ENCODE assay signal across 1 cellular context in the genomic region with DNA sequence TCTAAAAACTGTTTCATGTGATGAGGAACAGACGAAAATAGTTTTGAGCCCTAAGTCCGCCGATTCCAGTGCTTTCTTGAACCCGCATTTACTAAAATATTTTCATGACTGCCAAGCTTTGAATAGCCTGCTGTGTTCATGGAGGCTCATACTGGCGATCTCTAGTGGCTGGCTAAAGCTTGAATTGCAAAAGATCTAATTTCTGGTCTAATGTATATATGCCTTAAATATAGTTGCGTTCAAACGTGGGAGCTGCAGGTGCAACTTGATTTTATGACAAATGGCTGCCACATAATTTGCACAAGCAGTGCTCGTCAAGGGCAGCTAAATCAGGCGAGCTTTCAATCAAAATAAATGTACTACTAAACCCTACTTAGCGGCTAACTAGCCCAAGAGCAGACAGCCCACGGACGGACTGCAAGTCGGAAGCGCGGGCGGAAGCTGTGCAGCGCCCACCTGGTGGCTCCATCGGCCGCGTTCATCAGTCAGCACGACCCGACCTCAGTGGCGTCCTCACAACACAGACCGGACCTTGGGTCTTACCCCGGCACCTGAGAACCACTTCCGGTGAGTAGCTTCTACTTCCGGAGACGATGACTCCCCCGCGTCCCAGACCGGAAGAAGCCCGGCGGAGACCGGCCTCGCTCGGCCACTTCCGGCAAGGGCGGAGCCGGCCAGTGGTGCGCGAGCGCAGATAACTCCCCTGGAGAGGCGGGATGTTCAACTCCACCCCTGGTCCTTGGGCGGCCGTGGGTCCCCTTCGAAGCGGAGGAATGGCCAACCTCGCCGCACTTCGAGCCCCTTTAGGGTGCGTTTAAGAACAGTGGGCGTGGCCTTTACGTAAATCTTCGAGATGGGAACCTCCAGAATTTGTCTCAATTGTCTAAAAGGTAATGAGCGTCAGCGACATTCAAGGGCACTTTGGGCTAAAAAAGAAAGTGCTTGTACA.
TF ChIP-seq lines count a peak whose summit lies in the region.

No MANE protein-coding gene starts in this region.

TF ChIP-seq in GM12878, 131 proteins besides CTCF, POLR2A, EP300 and RAD21 (continued from another document and continues in another):
- TF ChIP-seq, protein P1, sequence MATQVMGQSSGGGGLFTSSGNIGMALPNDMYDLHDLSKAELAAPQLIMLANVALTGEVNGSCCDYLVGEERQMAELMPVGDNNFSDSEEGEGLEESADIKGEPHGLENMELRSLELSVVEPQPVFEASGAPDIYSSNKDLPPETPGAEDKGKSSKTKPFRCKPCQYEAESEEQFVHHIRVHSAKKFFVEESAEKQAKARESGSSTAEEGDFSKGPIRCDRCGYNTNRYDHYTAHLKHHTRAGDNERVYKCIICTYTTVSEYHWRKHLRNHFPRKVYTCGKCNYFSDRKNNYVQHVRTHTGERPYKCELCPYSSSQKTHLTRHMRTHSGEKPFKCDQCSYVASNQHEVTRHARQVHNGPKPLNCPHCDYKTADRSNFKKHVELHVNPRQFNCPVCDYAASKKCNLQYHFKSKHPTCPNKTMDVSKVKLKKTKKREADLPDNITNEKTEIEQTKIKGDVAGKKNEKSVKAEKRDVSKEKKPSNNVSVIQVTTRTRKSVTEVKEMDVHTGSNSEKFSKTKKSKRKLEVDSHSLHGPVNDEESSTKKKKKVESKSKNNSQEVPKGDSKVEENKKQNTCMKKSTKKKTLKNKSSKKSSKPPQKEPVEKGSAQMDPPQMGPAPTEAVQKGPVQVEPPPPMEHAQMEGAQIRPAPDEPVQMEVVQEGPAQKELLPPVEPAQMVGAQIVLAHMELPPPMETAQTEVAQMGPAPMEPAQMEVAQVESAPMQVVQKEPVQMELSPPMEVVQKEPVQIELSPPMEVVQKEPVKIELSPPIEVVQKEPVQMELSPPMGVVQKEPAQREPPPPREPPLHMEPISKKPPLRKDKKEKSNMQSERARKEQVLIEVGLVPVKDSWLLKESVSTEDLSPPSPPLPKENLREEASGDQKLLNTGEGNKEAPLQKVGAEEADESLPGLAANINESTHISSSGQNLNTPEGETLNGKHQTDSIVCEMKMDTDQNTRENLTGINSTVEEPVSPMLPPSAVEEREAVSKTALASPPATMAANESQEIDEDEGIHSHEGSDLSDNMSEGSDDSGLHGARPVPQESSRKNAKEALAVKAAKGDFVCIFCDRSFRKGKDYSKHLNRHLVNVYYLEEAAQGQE (IDR thresholded peaks at IDR 0.05; ENCODE audit: low read depth, low read length), result 0 out of 2 replicates have a peak, but pooled peaks have one; percentile 34
- peak; percentile 86 for TF ChIP-seq IKZF1 (conservative IDR thresholded peaks at IDR 0.05)
- TF ChIP-seq GATAD2B (conservative IDR thresholded peaks at IDR 0.05; ENCODE audit: low read depth), result peak; percentile 75; the same call in 1 of the 2 replicates
- peak; percentile 97 for TF ChIP-seq SIN3A (IDR thresholded peaks at IDR 0.05; ENCODE audit: low read depth, low read length)
- peak; percentile 84 for TF ChIP-seq CREB1 (IDR thresholded peaks at IDR 0.05; ENCODE audit: low read depth)
- no peak for TF ChIP-seq ZNF622 (IDR thresholded peaks at IDR 0.05)
- peak; percentile 53 for TF ChIP-seq SP1 (IDR thresholded peaks at IDR 0.05; ENCODE audit: low read depth, low read length)
- no peak for TF ChIP-seq NFIC (IDR thresholded peaks at IDR 0.05; ENCODE audit: low read depth, low read length)
- peak; percentile 54 to 63; a peak in 3 of 4 replicates for TF ChIP-seq BHLHE40 (IDR thresholded peaks at IDR 0.05; ENCODE audit: borderline replicate concordance in 1 of 2, low read depth in 2 of 2, low read length in 1 of 2)
- TF ChIP-seq CEBPB (IDR thresholded peaks at IDR 0.05; ENCODE audit: borderline replicate concordance in 1 of 2, low read depth in 2 of 2, low read length in 2 of 2), result no peak
- TF ChIP-seq SUZ12 (IDR thresholded peaks at IDR 0.05; ENCODE audit: unreplicated experiment), result no peak
- TF ChIP-seq JUNB (IDR thresholded peaks at IDR 0.05), result no peak
- TF ChIP-seq DPF2 (IDR thresholded peaks at IDR 0.05), result peak; percentile 51; the same call in 1 of the 2 replicates
- TF ChIP-seq CREM (IDR thresholded peaks at IDR 0.05; ENCODE audit: low read depth), result peak; percentile 61
- no peak for TF ChIP-seq FOXK2 (IDR thresholded peaks at IDR 0.05)
- TF ChIP-seq YY1 (IDR thresholded peaks at IDR 0.05; ENCODE audit: low read depth, low read length), result peak; percentile 61
- no peak for TF ChIP-seq NFYA (IDR thresholded peaks at IDR 0.05; ENCODE audit: borderline replicate concordance, low read depth, low read length)
- no peak for TF ChIP-seq BRCA1 (IDR thresholded peaks at IDR 0.05; ENCODE audit: low read depth, low read length)
- TF ChIP-seq MEF2A (IDR thresholded peaks at IDR 0.05; ENCODE audit: insufficient read depth, low read depth, low read length), result no peak
- TF ChIP-seq TCF3 (IDR thresholded peaks at IDR 0.05; ENCODE audit: borderline replicate concordance, insufficient read depth, low read depth, low read length), result peak; percentile 62; the same call in 1 of the 2 replicates
- TF ChIP-seq, protein P2, sequence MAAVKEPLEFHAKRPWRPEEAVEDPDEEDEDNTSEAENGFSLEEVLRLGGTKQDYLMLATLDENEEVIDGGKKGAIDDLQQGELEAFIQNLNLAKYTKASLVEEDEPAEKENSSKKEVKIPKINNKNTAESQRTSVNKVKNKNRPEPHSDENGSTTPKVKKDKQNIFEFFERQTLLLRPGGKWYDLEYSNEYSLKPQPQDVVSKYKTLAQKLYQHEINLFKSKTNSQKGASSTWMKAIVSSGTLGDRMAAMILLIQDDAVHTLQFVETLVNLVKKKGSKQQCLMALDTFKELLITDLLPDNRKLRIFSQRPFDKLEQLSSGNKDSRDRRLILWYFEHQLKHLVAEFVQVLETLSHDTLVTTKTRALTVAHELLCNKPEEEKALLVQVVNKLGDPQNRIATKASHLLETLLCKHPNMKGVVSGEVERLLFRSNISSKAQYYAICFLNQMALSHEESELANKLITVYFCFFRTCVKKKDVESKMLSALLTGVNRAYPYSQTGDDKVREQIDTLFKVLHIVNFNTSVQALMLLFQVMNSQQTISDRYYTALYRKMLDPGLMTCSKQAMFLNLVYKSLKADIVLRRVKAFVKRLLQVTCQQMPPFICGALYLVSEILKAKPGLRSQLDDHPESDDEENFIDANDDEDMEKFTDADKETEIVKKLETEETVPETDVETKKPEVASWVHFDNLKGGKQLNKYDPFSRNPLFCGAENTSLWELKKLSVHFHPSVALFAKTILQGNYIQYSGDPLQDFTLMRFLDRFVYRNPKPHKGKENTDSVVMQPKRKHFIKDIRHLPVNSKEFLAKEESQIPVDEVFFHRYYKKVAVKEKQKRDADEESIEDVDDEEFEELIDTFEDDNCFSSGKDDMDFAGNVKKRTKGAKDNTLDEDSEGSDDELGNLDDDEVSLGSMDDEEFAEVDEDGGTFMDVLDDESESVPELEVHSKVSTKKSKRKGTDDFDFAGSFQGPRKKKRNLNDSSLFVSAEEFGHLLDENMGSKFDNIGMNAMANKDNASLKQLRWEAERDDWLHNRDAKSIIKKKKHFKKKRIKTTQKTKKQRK (IDR thresholded peaks at IDR 0.05; ENCODE audit: low read depth, low read length), result no peak
- TF ChIP-seq, protein P3, sequence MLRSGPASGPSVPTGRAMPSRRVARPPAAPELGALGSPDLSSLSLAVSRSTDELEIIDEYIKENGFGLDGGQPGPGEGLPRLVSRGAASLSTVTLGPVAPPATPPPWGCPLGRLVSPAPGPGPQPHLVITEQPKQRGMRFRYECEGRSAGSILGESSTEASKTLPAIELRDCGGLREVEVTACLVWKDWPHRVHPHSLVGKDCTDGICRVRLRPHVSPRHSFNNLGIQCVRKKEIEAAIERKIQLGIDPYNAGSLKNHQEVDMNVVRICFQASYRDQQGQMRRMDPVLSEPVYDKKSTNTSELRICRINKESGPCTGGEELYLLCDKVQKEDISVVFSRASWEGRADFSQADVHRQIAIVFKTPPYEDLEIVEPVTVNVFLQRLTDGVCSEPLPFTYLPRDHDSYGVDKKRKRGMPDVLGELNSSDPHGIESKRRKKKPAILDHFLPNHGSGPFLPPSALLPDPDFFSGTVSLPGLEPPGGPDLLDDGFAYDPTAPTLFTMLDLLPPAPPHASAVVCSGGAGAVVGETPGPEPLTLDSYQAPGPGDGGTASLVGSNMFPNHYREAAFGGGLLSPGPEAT (IDR thresholded peaks at IDR 0.05; ENCODE audit: low read depth), result peak; percentile 86
- TF ChIP-seq RBBP5 (conservative IDR thresholded peaks at IDR 0.05), result no peak
- peak; percentile 63 for TF ChIP-seq RELA (IDR thresholded peaks at IDR 0.05; ENCODE audit: borderline replicate concordance, partially characterized antibody)
- TF ChIP-seq BCL11A (IDR thresholded peaks at IDR 0.05; ENCODE audit: low read depth, low read length), result peak; percentile 75
- TF ChIP-seq SMC3 (IDR thresholded peaks at IDR 0.05; ENCODE audit: borderline replicate concordance, low read length), result peak; percentile 19; the same call in 1 of the 2 replicates
- peak; percentile 42; the same call in 1 of the 2 replicates for TF ChIP-seq ATF7 (IDR thresholded peaks at IDR 0.05; ENCODE audit: low read depth)
- no peak; the same call in 1 of the 2 replicates for TF ChIP-seq SMARCA5 (IDR thresholded peaks at IDR 0.05)
- TF ChIP-seq, protein P4, sequence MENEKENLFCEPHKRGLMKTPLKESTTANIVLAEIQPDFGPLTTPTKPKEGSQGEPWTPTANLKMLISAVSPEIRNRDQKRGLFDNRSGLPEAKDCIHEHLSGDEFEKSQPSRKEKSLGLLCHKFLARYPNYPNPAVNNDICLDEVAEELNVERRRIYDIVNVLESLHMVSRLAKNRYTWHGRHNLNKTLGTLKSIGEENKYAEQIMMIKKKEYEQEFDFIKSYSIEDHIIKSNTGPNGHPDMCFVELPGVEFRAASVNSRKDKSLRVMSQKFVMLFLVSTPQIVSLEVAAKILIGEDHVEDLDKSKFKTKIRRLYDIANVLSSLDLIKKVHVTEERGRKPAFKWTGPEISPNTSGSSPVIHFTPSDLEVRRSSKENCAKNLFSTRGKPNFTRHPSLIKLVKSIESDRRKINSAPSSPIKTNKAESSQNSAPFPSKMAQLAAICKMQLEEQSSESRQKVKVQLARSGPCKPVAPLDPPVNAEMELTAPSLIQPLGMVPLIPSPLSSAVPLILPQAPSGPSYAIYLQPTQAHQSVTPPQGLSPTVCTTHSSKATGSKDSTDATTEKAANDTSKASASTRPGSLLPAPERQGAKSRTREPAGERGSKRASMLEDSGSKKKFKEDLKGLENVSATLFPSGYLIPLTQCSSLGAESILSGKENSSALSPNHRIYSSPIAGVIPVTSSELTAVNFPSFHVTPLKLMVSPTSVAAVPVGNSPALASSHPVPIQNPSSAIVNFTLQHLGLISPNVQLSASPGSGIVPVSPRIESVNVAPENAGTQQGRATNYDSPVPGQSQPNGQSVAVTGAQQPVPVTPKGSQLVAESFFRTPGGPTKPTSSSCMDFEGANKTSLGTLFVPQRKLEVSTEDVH (IDR thresholded peaks at IDR 0.05; ENCODE audit: low read depth, partially characterized antibody), result peak; percentile 87
- TF ChIP-seq STAT3 (IDR thresholded peaks at IDR 0.05; ENCODE audit: low read depth, low read length), result no peak
- peak; percentile 88 for TF ChIP-seq TCF12 (IDR thresholded peaks at IDR 0.05; ENCODE audit: low read depth, low read length)
- TF ChIP-seq NBN (IDR thresholded peaks at IDR 0.05), result peak; percentile 68
- TF ChIP-seq KDM1A (IDR thresholded peaks at IDR 0.05; ENCODE audit: borderline replicate concordance), result no peak
- TF ChIP-seq ZSCAN29 (IDR thresholded peaks at IDR 0.05), result no peak
- no peak for TF ChIP-seq WRNIP1 (IDR thresholded peaks at IDR 0.05; ENCODE audit: borderline replicate concordance, low read depth, low read length)
- TF ChIP-seq, protein P5, sequence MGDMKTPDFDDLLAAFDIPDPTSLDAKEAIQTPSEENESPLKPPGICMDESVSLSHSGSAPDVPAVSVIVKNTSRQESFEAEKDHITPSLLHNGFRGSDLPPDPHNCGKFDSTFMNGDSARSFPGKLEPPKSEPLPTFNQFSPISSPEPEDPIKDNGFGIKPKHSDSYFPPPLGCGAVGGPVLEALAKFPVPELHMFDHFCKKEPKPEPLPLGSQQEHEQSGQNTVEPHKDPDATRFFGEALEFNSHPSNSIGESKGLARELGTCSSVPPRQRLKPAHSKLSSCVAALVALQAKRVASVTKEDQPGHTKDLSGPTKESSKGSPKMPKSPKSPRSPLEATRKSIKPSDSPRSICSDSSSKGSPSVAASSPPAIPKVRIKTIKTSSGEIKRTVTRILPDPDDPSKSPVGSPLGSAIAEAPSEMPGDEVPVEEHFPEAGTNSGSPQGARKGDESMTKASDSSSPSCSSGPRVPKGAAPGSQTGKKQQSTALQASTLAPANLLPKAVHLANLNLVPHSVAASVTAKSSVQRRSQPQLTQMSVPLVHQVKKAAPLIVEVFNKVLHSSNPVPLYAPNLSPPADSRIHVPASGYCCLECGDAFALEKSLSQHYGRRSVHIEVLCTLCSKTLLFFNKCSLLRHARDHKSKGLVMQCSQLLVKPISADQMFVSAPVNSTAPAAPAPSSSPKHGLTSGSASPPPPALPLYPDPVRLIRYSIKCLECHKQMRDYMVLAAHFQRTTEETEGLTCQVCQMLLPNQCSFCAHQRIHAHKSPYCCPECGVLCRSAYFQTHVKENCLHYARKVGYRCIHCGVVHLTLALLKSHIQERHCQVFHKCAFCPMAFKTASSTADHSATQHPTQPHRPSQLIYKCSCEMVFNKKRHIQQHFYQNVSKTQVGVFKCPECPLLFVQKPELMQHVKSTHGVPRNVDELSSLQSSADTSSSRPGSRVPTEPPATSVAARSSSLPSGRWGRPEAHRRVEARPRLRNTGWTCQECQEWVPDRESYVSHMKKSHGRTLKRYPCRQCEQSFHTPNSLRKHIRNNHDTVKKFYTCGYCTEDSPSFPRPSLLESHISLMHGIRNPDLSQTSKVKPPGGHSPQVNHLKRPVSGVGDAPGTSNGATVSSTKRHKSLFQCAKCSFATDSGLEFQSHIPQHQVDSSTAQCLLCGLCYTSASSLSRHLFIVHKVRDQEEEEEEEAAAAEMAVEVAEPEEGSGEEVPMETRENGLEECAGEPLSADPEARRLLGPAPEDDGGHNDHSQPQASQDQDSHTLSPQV (IDR thresholded peaks at IDR 0.05), result no peak
- peak; percentile 90 for TF ChIP-seq ZBED1 (IDR thresholded peaks at IDR 0.05; ENCODE audit: borderline replicate concordance)
- peak in 1 of 2 experiments; percentile 50; a peak in 1 of 4 replicates for TF ChIP-seq SRF (IDR thresholded peaks at IDR 0.05; ENCODE audit: low read depth in 2 of 2, low read length in 2 of 2)
- TF ChIP-seq, protein P6, sequence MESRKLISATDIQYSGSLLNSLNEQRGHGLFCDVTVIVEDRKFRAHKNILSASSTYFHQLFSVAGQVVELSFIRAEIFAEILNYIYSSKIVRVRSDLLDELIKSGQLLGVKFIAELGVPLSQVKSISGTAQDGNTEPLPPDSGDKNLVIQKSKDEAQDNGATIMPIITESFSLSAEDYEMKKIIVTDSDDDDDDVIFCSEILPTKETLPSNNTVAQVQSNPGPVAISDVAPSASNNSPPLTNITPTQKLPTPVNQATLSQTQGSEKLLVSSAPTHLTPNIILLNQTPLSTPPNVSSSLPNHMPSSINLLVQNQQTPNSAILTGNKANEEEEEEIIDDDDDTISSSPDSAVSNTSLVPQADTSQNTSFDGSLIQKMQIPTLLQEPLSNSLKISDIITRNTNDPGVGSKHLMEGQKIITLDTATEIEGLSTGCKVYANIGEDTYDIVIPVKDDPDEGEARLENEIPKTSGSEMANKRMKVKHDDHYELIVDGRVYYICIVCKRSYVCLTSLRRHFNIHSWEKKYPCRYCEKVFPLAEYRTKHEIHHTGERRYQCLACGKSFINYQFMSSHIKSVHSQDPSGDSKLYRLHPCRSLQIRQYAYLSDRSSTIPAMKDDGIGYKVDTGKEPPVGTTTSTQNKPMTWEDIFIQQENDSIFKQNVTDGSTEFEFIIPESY (IDR thresholded peaks at IDR 0.05), result no peak
- TF ChIP-seq FOXM1 (IDR thresholded peaks at IDR 0.05; ENCODE audit: low read depth, low read length), result peak; percentile 76; the same call in 1 of the 2 replicates
- no peak for TF ChIP-seq SUPT20H (IDR thresholded peaks at IDR 0.05; ENCODE audit: borderline replicate concordance, control insufficient read depth, low read depth, low read length)
- peak; percentile 96 for TF ChIP-seq NR2C1 (IDR thresholded peaks at IDR 0.05)
- TF ChIP-seq EZH2 (IDR thresholded peaks at IDR 0.05; ENCODE audit: borderline replicate concordance, control insufficient read depth, low read depth, low read length), result no peak
